1 cellular context compared by ENCODE assay signal in genomic region chr19:6100284-6100915, GRCh38.
TF ChIP-seq lines count a peak whose summit lies in the region.

No MANE protein-coding gene starts in this region.

TF ChIP-seq in K562, 482 proteins besides CTCF, POLR2A, EP300 and RAD21 (continued from another document):
- TF ChIP-seq ZNF707 (CRISPR knock-in tag; conservative IDR thresholded peaks at IDR 0.05) (0 out of 2 replicates have a peak, but pooled peaks have one; percentile 4), THAP7 (CRISPR knock-in tag; IDR thresholded peaks at IDR 0.05) (no peak), POLR2H (tag; IDR thresholded peaks at IDR 0.05; ENCODE audit: low read depth) (peak; percentile 71; the same call in 1 of the 2 replicates), HDAC2 (IDR thresholded peaks at IDR 0.05) (no peak), TFE3 (CRISPR knock-in tag; IDR thresholded peaks at IDR 0.05) (no peak), ZNF584 (CRISPR knock-in tag; IDR thresholded peaks at IDR 0.05; ENCODE audit: low read depth) (peak; percentile 90), HMGXB4 (CRISPR knock-in tag; IDR thresholded peaks at IDR 0.05) (no peak), ZC3H11A (IDR thresholded peaks at IDR 0.05; ENCODE audit: low read depth, low read length) (no peak)
